3 cellular contexts compared by ENCODE assay signal in genomic region chr19:50416034-50416814, GRCh38.
TF ChIP-seq lines count a peak whose summit lies in the region.

No MANE protein-coding gene starts in this region.

TF ChIP-seq in A549, 52 proteins besides CTCF, POLR2A, EP300 and RAD21:
- TF ChIP-seq SMC3 (IDR thresholded peaks at IDR 0.05) (no peak), RARB (CRISPR knock-in tag; IDR thresholded peaks at IDR 0.05) (no peak), KDM5A (IDR thresholded peaks at IDR 0.05) (no peak), HEYL (CRISPR knock-in tag; IDR thresholded peaks at IDR 0.05) (no peak), CBX8 (IDR thresholded peaks at IDR 0.05) (no peak), MAFK (IDR thresholded peaks at IDR 0.05; ENCODE audit: partially characterized antibody) (no peak), MAZ (IDR thresholded peaks at IDR 0.05; ENCODE audit: borderline replicate concordance, low read depth, low read length) (no peak), NR3C1 (IDR thresholded peaks at IDR 0.05) (no peak), HOXB13 (CRISPR knock-in tag; IDR thresholded peaks at IDR 0.05; ENCODE audit: low read depth) (no peak), RCOR1 (IDR thresholded peaks at IDR 0.05; ENCODE audit: low read depth, low read length) (no peak), BHLHE40 (IDR thresholded peaks at IDR 0.05; ENCODE audit: low read depth, low read length) (no peak), EHF (CRISPR knock-in tag; IDR thresholded peaks at IDR 0.05) (no peak), FOSB (CRISPR knock-in tag; IDR thresholded peaks at IDR 0.05) (no peak), TFCP2L1 (CRISPR knock-in tag; IDR thresholded peaks at IDR 0.05) (no peak)
- TF ChIP-seq, protein P1, sequence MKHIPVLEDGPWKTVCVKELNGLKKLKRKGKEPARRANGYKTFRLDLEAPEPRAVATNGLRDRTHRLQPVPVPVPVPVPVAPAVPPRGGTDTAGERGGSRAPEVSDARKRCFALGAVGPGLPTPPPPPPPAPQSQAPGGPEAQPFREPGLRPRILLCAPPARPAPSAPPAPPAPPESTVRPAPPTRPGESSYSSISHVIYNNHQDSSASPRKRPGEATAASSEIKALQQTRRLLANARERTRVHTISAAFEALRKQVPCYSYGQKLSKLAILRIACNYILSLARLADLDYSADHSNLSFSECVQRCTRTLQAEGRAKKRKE (CRISPR knock-in tag; IDR thresholded peaks at IDR 0.05; ENCODE audit: low read depth): no peak
- TF ChIP-seq, protein P2, sequence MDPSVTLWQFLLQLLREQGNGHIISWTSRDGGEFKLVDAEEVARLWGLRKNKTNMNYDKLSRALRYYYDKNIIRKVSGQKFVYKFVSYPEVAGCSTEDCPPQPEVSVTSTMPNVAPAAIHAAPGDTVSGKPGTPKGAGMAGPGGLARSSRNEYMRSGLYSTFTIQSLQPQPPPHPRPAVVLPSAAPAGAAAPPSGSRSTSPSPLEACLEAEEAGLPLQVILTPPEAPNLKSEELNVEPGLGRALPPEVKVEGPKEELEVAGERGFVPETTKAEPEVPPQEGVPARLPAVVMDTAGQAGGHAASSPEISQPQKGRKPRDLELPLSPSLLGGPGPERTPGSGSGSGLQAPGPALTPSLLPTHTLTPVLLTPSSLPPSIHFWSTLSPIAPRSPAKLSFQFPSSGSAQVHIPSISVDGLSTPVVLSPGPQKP (IDR thresholded peaks at IDR 0.05; ENCODE audit: low read depth, low read length): no peak

TF ChIP-seq in GM12891, 5 proteins besides CTCF, POLR2A, EP300 and RAD21:
- TF ChIP-seq SPI1 (IDR thresholded peaks at IDR 0.05; ENCODE audit: low read depth, low read length) (no peak), POU2F2 (IDR thresholded peaks at IDR 0.05; ENCODE audit: low read depth, low read length) (no peak), TAF1 (IDR thresholded peaks at IDR 0.05; ENCODE audit: low read depth, low read length) (no peak), POLR2AphosphoS5 (IDR thresholded peaks at IDR 0.05; ENCODE audit: low read depth, low read length) (no peak), PAX5 (IDR thresholded peaks at IDR 0.05; ENCODE audit: insufficient read depth, low read length, severe bottlenecking) (no peak)

TF ChIP-seq in liver, 16 proteins besides CTCF, POLR2A, EP300 and RAD21:
- TF ChIP-seq TAF1 (conservative IDR thresholded peaks at IDR 0.05): no peak
- TF ChIP-seq ATF3 (IDR thresholded peaks at IDR 0.05): no peak
- TF ChIP-seq JUND (IDR thresholded peaks at IDR 0.05): no peak
- peak; percentile 25 for TF ChIP-seq NR2F2 (IDR thresholded peaks at IDR 0.05)
- no peak for TF ChIP-seq FOXA1 (IDR thresholded peaks at IDR 0.05)
